Comparison of ENCODE assay signal across 1 cellular context in the genomic region with DNA sequence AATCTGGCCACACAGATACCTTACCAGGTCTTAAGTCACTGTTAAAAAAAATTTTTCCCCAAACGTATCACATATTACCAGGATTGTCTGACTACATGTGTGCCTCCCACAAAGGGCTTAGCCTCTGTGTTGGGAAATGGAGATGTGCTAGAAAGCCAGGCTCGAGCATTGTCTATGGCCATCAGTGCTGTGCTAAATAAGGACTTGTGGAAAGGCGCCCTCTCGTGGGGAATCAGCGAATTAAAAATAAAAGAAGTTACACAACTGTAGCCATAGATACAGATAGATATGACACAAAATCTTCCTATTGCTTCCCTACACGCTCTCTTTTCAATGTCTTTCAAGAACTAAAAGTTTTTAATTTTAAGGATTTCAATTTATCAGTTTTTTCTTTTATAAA.
TF ChIP-seq lines count a peak whose summit lies in the region.

No MANE protein-coding gene starts in this region.

TF ChIP-seq in GM12878, 131 proteins besides CTCF, POLR2A, EP300 and RAD21:
- TF ChIP-seq SMARCA5 (IDR thresholded peaks at IDR 0.05) (no peak), SRF (IDR thresholded peaks at IDR 0.05; ENCODE audit: low read depth in 2 of 2, low read length in 2 of 2) (peak; percentile 49 to 54; a peak in 1 of 4 replicates), STAT3 (IDR thresholded peaks at IDR 0.05; ENCODE audit: low read depth, low read length) (no peak)
